1 cellular context compared by ENCODE assay signal in the genomic region with DNA sequence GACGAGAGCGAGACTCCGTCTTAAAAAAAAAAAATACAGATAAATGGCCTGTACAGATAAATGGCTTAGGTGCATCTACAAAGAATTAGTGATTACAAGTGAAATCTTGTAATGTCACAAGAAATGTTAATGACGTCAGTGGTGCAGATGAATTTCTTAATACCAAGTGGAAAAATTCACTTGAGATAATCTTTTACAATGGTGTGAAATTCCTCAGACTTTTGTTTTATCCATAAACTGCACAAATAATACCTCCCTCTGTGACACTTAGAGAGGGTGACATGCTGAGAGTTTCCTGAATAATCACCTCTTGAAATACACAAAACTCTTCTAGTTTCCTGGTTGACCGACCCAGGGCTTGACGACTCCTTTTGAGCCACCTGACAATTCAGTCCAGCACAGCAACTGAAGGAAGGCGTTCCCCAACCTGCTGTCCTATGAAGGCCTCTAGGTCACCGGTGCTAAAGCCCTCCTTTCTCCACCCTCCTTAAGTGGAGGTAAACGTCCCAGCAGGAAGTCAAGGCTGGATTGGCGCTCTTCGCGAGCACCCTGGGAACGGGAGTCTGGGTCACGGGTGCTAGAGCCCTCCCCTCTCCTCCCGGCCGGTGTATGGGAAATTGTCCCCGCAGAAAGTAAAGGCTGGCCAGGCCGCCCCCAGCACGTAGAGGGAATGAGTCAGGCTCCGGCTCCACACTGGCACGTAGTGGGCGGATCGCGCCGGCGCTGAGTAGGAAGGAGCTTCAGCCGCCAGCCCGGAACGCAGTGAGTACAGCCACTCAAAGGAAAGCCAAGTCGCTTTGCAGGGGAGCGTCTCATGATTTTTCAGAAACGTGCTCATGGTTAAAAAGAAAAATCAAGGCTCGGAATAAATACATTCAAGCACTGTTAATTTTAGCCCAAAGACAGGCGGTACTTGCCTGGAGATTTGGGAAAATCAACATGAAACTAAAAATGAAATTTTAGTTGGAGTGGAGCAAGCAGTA.
TF ChIP-seq lines count a peak whose summit lies in the region.

Gene TMEM144, plus strand, starts transcription at position 662 of the 983 bp plus-strand sequence. CDS start 2,182 bp downstream, outside the sequence.

TF ChIP-seq in HepG2, 621 proteins besides CTCF, POLR2A, EP300 and RAD21 (continued from another document and continues in another):
- TF ChIP-seq SOX6 (IDR thresholded peaks at IDR 0.05): no peak
- TF ChIP-seq SOX6 (CRISPR knock-in tag; IDR thresholded peaks at IDR 0.05): peak; percentile 49
- no peak for TF ChIP-seq PCBP2 (optimal IDR thresholded peaks at IDR 0.05; ENCODE audit: low read depth, low read length, poor library complexity, severe bottlenecking)
- TF ChIP-seq PPARG (CRISPR knock-in tag; conservative IDR thresholded peaks at IDR 0.05): 0 out of 2 replicates have a peak, but pooled peaks have one; percentile 14
- no peak for TF ChIP-seq ZSCAN20 (CRISPR knock-in tag; IDR thresholded peaks at IDR 0.05; ENCODE audit: borderline replicate concordance)
- TF ChIP-seq RBFOX2 (IDR thresholded peaks at IDR 0.05; ENCODE audit: low read depth, low read length): peak; percentile 40; the same call in 1 of the 2 replicates
- TF ChIP-seq, protein P1, sequence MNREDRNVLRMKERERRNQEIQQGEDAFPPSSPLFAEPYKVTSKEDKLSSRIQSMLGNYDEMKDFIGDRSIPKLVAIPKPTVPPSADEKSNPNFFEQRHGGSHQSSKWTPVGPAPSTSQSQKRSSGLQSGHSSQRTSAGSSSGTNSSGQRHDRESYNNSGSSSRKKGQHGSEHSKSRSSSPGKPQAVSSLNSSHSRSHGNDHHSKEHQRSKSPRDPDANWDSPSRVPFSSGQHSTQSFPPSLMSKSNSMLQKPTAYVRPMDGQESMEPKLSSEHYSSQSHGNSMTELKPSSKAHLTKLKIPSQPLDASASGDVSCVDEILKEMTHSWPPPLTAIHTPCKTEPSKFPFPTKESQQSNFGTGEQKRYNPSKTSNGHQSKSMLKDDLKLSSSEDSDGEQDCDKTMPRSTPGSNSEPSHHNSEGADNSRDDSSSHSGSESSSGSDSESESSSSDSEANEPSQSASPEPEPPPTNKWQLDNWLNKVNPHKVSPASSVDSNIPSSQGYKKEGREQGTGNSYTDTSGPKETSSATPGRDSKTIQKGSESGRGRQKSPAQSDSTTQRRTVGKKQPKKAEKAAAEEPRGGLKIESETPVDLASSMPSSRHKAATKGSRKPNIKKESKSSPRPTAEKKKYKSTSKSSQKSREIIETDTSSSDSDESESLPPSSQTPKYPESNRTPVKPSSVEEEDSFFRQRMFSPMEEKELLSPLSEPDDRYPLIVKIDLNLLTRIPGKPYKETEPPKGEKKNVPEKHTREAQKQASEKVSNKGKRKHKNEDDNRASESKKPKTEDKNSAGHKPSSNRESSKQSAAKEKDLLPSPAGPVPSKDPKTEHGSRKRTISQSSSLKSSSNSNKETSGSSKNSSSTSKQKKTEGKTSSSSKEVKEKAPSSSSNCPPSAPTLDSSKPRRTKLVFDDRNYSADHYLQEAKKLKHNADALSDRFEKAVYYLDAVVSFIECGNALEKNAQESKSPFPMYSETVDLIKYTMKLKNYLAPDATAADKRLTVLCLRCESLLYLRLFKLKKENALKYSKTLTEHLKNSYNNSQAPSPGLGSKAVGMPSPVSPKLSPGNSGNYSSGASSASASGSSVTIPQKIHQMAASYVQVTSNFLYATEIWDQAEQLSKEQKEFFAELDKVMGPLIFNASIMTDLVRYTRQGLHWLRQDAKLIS (CRISPR knock-in tag; IDR thresholded peaks at IDR 0.05): no peak
- peak; percentile 44; the same call in 1 of the 2 replicates for TF ChIP-seq ZNF879 (CRISPR knock-in tag; IDR thresholded peaks at IDR 0.05)
- peak; percentile 65 for TF ChIP-seq MED1 (CRISPR knock-in tag; IDR thresholded peaks at IDR 0.05)
- no peak for TF ChIP-seq ZNF10 (CRISPR knock-in tag; IDR thresholded peaks at IDR 0.05; ENCODE audit: borderline replicate concordance, low read depth)
- peak; percentile 61; the same call in 1 of the 2 replicates for TF ChIP-seq ATF3 (CRISPR knock-in tag; IDR thresholded peaks at IDR 0.05)
- no peak for TF ChIP-seq PHF5A (CRISPR knock-in tag; IDR thresholded peaks at IDR 0.05; ENCODE audit: low read depth, unreplicated experiment)
- TF ChIP-seq ZNF83 (CRISPR knock-in tag; IDR thresholded peaks at IDR 0.05; ENCODE audit: borderline replicate concordance): no peak
- TF ChIP-seq, protein P2, sequence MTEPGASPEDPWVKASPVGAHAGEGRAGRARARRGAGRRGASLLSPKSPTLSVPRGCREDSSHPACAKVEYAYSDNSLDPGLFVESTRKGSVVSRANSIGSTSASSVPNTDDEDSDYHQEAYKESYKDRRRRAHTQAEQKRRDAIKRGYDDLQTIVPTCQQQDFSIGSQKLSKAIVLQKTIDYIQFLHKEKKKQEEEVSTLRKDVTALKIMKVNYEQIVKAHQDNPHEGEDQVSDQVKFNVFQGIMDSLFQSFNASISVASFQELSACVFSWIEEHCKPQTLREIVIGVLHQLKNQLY (CRISPR knock-in tag; IDR thresholded peaks at IDR 0.05): no peak
- TF ChIP-seq SP4 (CRISPR knock-in tag; IDR thresholded peaks at IDR 0.05): no peak
- TF ChIP-seq SSRP1 (CRISPR knock-in tag; IDR thresholded peaks at IDR 0.05): no peak
- TF ChIP-seq HNF4G (IDR thresholded peaks at IDR 0.05; ENCODE audit: borderline replicate concordance, low read depth, low read length): no peak
- no peak for TF ChIP-seq HNF4G (CRISPR knock-in tag; IDR thresholded peaks at IDR 0.05; ENCODE audit: borderline replicate concordance, low read depth)
- TF ChIP-seq NFRKB (IDR thresholded peaks at IDR 0.05): no peak
- no peak for TF ChIP-seq CCDC6 (CRISPR knock-in tag; IDR thresholded peaks at IDR 0.05)
- no peak for TF ChIP-seq ZNF235 (CRISPR knock-in tag; IDR thresholded peaks at IDR 0.05; ENCODE audit: borderline replicate concordance)
- peak; percentile 81; the same call in 1 of the 2 replicates for TF ChIP-seq ZNF350 (CRISPR knock-in tag; IDR thresholded peaks at IDR 0.05; ENCODE audit: borderline replicate concordance, low read depth)
- TF ChIP-seq ISL2 (CRISPR knock-in tag; IDR thresholded peaks at IDR 0.05): no peak
- no peak for TF ChIP-seq ZBTB3 (CRISPR knock-in tag; IDR thresholded peaks at IDR 0.05; ENCODE audit: borderline replicate concordance, low read depth)
- TF ChIP-seq HOXD1 (CRISPR knock-in tag; IDR thresholded peaks at IDR 0.05): 0 out of 2 replicates have a peak, but pooled peaks have one; percentile 19
- no peak for TF ChIP-seq ZNF773 (CRISPR knock-in tag; IDR thresholded peaks at IDR 0.05; ENCODE audit: borderline replicate concordance)
- no peak for TF ChIP-seq NFE2 (CRISPR knock-in tag; IDR thresholded peaks at IDR 0.05)
- TF ChIP-seq PCBP1 (IDR thresholded peaks at IDR 0.05; ENCODE audit: borderline replicate concordance, low read depth, low read length): no peak
- no peak for TF ChIP-seq SNAPC2 (CRISPR knock-in tag; IDR thresholded peaks at IDR 0.05)
- no peak for TF ChIP-seq ZMYM2 (CRISPR knock-in tag; IDR thresholded peaks at IDR 0.05)
- TF ChIP-seq ZBTB4 (CRISPR knock-in tag; IDR thresholded peaks at IDR 0.05; ENCODE audit: borderline replicate concordance): no peak
- TF ChIP-seq BORCS8-MEF2B (CRISPR knock-in tag; IDR thresholded peaks at IDR 0.05): no peak
- no peak for TF ChIP-seq RAD51 (IDR thresholded peaks at IDR 0.05; ENCODE audit: borderline replicate concordance)
- TF ChIP-seq PRDM10 (CRISPR knock-in tag; IDR thresholded peaks at IDR 0.05; ENCODE audit: low read depth): peak; percentile 86
- TF ChIP-seq ZNF558 (CRISPR knock-in tag; IDR thresholded peaks at IDR 0.05; ENCODE audit: borderline replicate concordance): no peak
- no peak for TF ChIP-seq CSRNP1 (CRISPR knock-in tag; IDR thresholded peaks at IDR 0.05)
- TF ChIP-seq FOXO4 (CRISPR knock-in tag; conservative IDR thresholded peaks at IDR 0.05): no peak
- TF ChIP-seq AHR (CRISPR knock-in tag; IDR thresholded peaks at IDR 0.05): 0 out of 2 replicates have a peak, but pooled peaks have one; percentile 34
- no peak for TF ChIP-seq KDM1A (CRISPR knock-in tag; IDR thresholded peaks at IDR 0.05)
- TF ChIP-seq ZNF180 (CRISPR knock-in tag; IDR thresholded peaks at IDR 0.05; ENCODE audit: borderline replicate concordance, low read depth): no peak
- no peak for TF ChIP-seq SETDB1 (CRISPR knock-in tag; IDR thresholded peaks at IDR 0.05; ENCODE audit: borderline replicate concordance)
- no peak for TF ChIP-seq TCF7 (IDR thresholded peaks at IDR 0.05; ENCODE audit: low read depth)
- TF ChIP-seq RBM22 (optimal IDR thresholded peaks at IDR 0.05; ENCODE audit: low read length): no peak
- no peak for TF ChIP-seq FOXC1 (CRISPR knock-in tag; IDR thresholded peaks at IDR 0.05; ENCODE audit: borderline replicate concordance)
- no peak for TF ChIP-seq NFIB (CRISPR knock-in tag; IDR thresholded peaks at IDR 0.05; ENCODE audit: borderline replicate concordance)
- TF ChIP-seq NPAS2 (CRISPR knock-in tag; IDR thresholded peaks at IDR 0.05; ENCODE audit: borderline replicate concordance): no peak
- TF ChIP-seq FOXK2 (IDR thresholded peaks at IDR 0.05): no peak
- no peak for TF ChIP-seq ESRRA (CRISPR knock-in tag; IDR thresholded peaks at IDR 0.05; ENCODE audit: low read depth)
- TF ChIP-seq FOXA1 (IDR thresholded peaks at IDR 0.05): no peak
- TF ChIP-seq FOXA1 (CRISPR knock-in tag; IDR thresholded peaks at IDR 0.05): no peak
